In genomic region chr14:76089575-76089974, GRCh38 we compare ENCODE assay signal across 1 cellular context.
TF ChIP-seq lines count a peak whose summit lies in the region.

No MANE protein-coding gene starts in this region.

TF ChIP-seq in GM23338, 12 proteins besides CTCF, POLR2A, EP300 and RAD21 (continued from another document):
- no peak for TF ChIP-seq ETS1 (IDR thresholded peaks at IDR 0.05)
- TF ChIP-seq POLR2AphosphoS5 (IDR thresholded peaks at IDR 0.05; ENCODE audit: low read depth) = no peak
- TF ChIP-seq EZH2 (IDR thresholded peaks at IDR 0.05; ENCODE audit: low read depth, unreplicated experiment) = no peak
- no peak for TF ChIP-seq REST (IDR thresholded peaks at IDR 0.05; ENCODE audit: unreplicated experiment)
- TF ChIP-seq ZNF114 (CRISPR knock-in tag; IDR thresholded peaks at IDR 0.05) = no peak
- TF ChIP-seq ZNF331 (CRISPR knock-in tag; IDR thresholded peaks at IDR 0.05; ENCODE audit: low read depth) = no peak
TF ChIP-seq in GM23338: peak in this region for 0.
